ENCODE assay signal across 8 cellular contexts in the genomic region with DNA sequence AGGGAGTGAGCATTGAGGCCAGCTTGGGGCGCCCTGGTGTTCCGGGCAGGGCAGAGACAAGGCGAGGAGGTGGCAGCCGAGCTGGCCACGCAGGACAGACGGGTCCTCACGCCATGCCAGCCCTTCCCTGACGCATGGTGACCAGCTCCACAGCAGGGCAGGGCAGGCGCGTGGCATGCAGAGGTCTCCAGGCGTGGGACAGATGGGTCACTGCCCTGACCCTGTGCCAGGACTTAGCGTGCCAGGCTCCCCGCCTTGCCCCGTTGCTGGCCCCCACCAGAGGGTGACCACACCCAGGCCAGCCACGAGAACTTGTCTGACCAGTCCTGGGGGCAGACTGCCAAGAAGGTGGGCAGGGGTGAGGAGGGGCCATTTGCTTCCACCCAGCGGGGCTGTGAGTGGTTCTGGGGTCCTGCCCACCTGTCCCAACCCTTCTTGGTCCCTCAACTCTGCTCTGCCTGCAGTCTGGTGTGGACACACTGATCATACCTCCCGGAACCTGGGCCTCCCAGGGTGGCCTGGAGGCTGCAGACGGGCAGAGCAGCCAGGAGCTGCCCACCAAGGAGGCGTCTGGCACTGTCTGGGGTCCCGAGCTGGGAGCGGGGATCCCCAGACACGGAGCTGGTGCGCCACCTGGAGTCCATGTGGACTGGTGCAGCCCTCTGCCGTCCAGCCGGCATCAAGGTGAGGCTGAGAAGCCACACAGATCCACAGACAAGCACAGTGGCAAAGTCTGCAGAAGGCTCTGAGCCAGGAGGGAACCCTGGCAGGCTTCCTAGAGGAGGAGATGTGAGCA. TPM values are rescaled to one million over a fixed set of nuclear protein-coding genes. Genes with fewer than 3 reads are reported as not detected.
A peak's percentile ranks its signal among the peaks of the same experiment; 100 is the strongest.
DNase-seq lines count a peak whose midpoint lies in the region; ATAC-seq lines count a peak whose summit lies in the region.

A gene (plus strand): TSS at position 446 of the 796 bp plus-strand sequence. CDS start 834 bp downstream, outside the sequence.

- ATAC-seq in left lobe of liver (peak; percentile 63), HG02642 (IDR thresholded peaks at IDR 0.05; ENCODE audit: poor library complexity, unreplicated experiment) (no peak)

- peak; percentile 71 for DNase-seq in SIG-M5 treated with dmso at 0.1 percent for 504 hours (lab: John Stamatoyannopoulos, UW; ENCODE audit: unreplicated experiment)
- DNase-seq in SIG-M5 (lab: John Stamatoyannopoulos, UW): no peak
- DNase-seq in NCI-H2196 (lab: John Stamatoyannopoulos, UW; ENCODE audit: unreplicated experiment): peak; percentile 84
- peak; percentile 73 for DNase-seq in activated CD4-positive, alpha-beta T cell treated with anti-CD3 and anti-CD28 coated beads for 1 hour
- DNase-seq in central memory CD4-positive, alpha-beta T cell: peak; percentile 70
- peak; percentile 84 for DNase-seq in left lobe of liver (ENCODE audit: low spot score)
- peak; percentile 73 to 80 for DNase-seq in stimulated activated CD4-positive, alpha-beta T cell treated with anti-CD3 and anti-CD28 coated beads, Interleukin-4, amount 100 ng/mL, for 48 hours (ENCODE audit: low read depth in 2 of 2)

RNA-seq across cellular contexts. Expression of the gene that starts here (rescaled TPM):
- not detected for total RNA-seq in left lobe of liver

Comparison
In these comparisons a context has a peak if more than half of its experiments do, and no peak if none do; other contexts are left out.
1. Peak in DNase-seq and ATAC-seq in left lobe of liver; RNA of the gene not detected or under 1 TPM.